ENCODE assay signal across 21 cellular contexts in genomic region chr17:76512366-76513305, GRCh38. TPM values are rescaled to one million over a fixed set of nuclear protein-coding genes. Genes with fewer than 3 reads are reported as not detected.
DNase-seq lines count a peak whose midpoint lies in the region; ATAC-seq and TF ChIP-seq lines count a peak whose summit lies in the region.
"Had no signal": no experiment of that assay in that cellular context is flagged by ENCODE, and none has a peak within 500 bp of the region (broad histone marks: within the 10 kb centered on the region; RNA-seq: fewer than 3 reads in every experiment).

No MANE protein-coding gene starts in this region.

- DNase-seq in Right ventricle myocardium inferior (ENCODE audit: missing footprints) (peak; percentile 46), left ventricle myocardium superior (no peak), activated B cell treated with CpG ODN at 0.5 μM for 24 hours (no peak), immature natural killer cell (no peak), PC-9 (no peak), NCI-H2081 treated with DMSO at 0.1 percent for 48 hours (lab: John Stamatoyannopoulos, UW) (no peak)
- no peak for DNase-seq in stimulated activated CD4-positive, alpha-beta T cell treated with anti-CD3 and anti-CD28 coated beads, Interleukin-4, amount 100 ng/mL, for 24 hours
- DNase-seq: dermis blood vessel endothelial cell; heart right ventricle; NCI-H146; NCI-H2171 treated with DMSO at 0.1 percent for 48 hours; pancreas; SIG-M5; stimulated activated CD4-positive, alpha-beta T cell treated with anti-CD3 and anti-CD28 coated beads, Interleukin-1b, Interleukin-23, amount 100 ng/mL, for 48 hours; stimulated activated naive CD8-positive, alpha-beta T cell treated with anti-CD3 and anti-CD28 coated beads, Interleukin-15, amount 100 ng/mL, for 72 hours had no signal

- no peaks in the 10 kb centered on the region for H3K79me2 ChIP-seq in PC-9 (ENCODE audit: low read depth)

- H3K36me3 Mint-ChIP-seq in activated B cell treated with CpG ODN at 0.5 μM for 24 hours (ENCODE audit: low read depth) (no peaks in the 10 kb centered on the region), immature natural killer cell (no peaks in the 10 kb centered on the region)
- no peaks in the 10 kb centered on the region for H3K36me3 Mint-ChIP-seq in stimulated activated memory B cell treated with anti-CD40 and anti-IgM and Interleukin-4, amounts not matched to agents 10 μg/mL and 1 μg/mL and 100 μg/mL, for 72 hours
- H3K36me3 Mint-ChIP-seq: type B pancreatic cell had no signal

- no peaks in the 10 kb centered on the region for H4K20me1 ChIP-seq in PC-9 (ENCODE audit: insufficient read depth)

- intact Hi-C loops in Right ventricle myocardium inferior (cut with DNase I) (no loop called here), left ventricle myocardium superior (cut with micrococcal nuclease) (no loop called here), activated B cell treated with CpG ODN at 0.5 μM for 24 hours (cut with micrococcal nuclease) (loop anchor here (10.0 kb wide), 1 partner anchor 408 kb away; the partner anchor contains the start of gene EXOC7), PC-9 (cut with micrococcal nuclease; ENCODE audit: unreplicated experiment) (no loop called here)

- TF ChIP-seq CTCF in activated B cell treated with CpG ODN at 0.5 μM for 24 hours (IDR thresholded peaks at IDR 0.05) (no peak), PC-9 (conservative IDR thresholded peaks at IDR 0.05) (no peak)

- POLR2A ChIA-PET in activated B cell treated with CpG ODN at 0.5 μM for 24 hours (lab: Charles Lee): interaction anchor here (0.6 to 0.7 kb wide), 2 partner anchors 78 to 216 kb away, joined by 3 to 4 read pairs; no protein-coding TSS in a partner anchor
- POLR2A ChIA-PET in PC-9 (lab: Charles Lee; ENCODE audit: unreplicated experiment): no interaction called here

- H3K9me2 ChIP-seq in PC-9 (ENCODE audit: insufficient read depth): no peaks in the 10 kb centered on the region

- no peak overlapping the region for H3K4me3 ChIP-seq in PC-9
- H3K4me3 ChIP-seq: breast epithelium, heart right ventricle, pancreas had no signal

- ATAC-seq in Right ventricle myocardium inferior: no peak
- ATAC-seq in left ventricle myocardium superior: no peak
- no peak for ATAC-seq in activated B cell treated with CpG ODN at 0.5 μM for 24 hours (ENCODE audit: low read depth)
- no peak for ATAC-seq in stimulated activated memory B cell treated with anti-CD40 and anti-IgM and Interleukin-4, amounts not matched to agents 10 μg/mL and 1 μg/mL and 100 μg/mL, for 72 hours
- ATAC-seq: heart right ventricle; stimulated activated naive CD8-positive, alpha-beta T cell treated with anti-CD3 and anti-CD28 coated beads, Interleukin-15, amount 100 ng/mL, for 72 hours had no signal

- H3K9me3 Mint-ChIP-seq in activated B cell treated with CpG ODN at 0.5 μM for 24 hours (no peaks in the 10 kb centered on the region), immature natural killer cell (peaks cover 0 to 2% (median 0%) of the 10 kb centered on the region in 6 donors)
- H3K9me3 Mint-ChIP-seq in stimulated activated memory B cell treated with anti-CD40 and anti-IgM and Interleukin-4, amounts not matched to agents 10 μg/mL and 1 μg/mL and 100 μg/mL, for 72 hours: no peaks in the 10 kb centered on the region
- H3K9me3 Mint-ChIP-seq: stimulated activated naive CD8-positive, alpha-beta T cell treated with anti-CD3 and anti-CD28 coated beads, Interleukin-15, amount 100 ng/mL, for 72 hours; type B pancreatic cell had no signal

- no peaks in the 10 kb centered on the region for H3F3A ChIP-seq in PC-9 (ENCODE audit: insufficient read depth, low read depth)

- H3K4me1 ChIP-seq in PC-9 (replicated peaks; ENCODE audit: insufficient read depth): no peaks in the 10 kb centered on the region
- H3K4me1 ChIP-seq: pancreas had no signal

- no peak overlapping the region for H3K27ac ChIP-seq in PC-9
- H3K27ac ChIP-seq: pancreas had no signal

- no peaks in the 10 kb centered on the region for H3K36me3 ChIP-seq in PC-9 (ENCODE audit: low read depth)
- H3K36me3 ChIP-seq: breast epithelium, heart right ventricle, pancreas had no signal

- no peak overlapping the region for H3K4me2 ChIP-seq in PC-9

- no TSS peak for BruUV-seq in PC-9 (replicated peaks; lab: Mats Ljungman, UMichigan)

- H3K4me3 Mint-ChIP-seq in activated B cell treated with CpG ODN at 0.5 μM for 24 hours (no peak overlapping the region), immature natural killer cell (peak overlapping the region; percentile 27 to 70 (median 52))
- no peak overlapping the region for H3K4me3 Mint-ChIP-seq in stimulated activated memory B cell treated with anti-CD40 and anti-IgM and Interleukin-4, amounts not matched to agents 10 μg/mL and 1 μg/mL and 100 μg/mL, for 72 hours
- H3K4me3 Mint-ChIP-seq: stimulated activated naive CD8-positive, alpha-beta T cell treated with anti-CD3 and anti-CD28 coated beads, Interleukin-15, amount 100 ng/mL, for 72 hours; type B pancreatic cell had no signal

- H3K27ac Mint-ChIP-seq in activated B cell treated with CpG ODN at 0.5 μM for 24 hours (peak overlapping the region; percentile 47), immature natural killer cell (peak overlapping the region; percentile 93 to 99 (median 96))
- H3K27ac Mint-ChIP-seq in stimulated activated memory B cell treated with anti-CD40 and anti-IgM and Interleukin-4, amounts not matched to agents 10 μg/mL and 1 μg/mL and 100 μg/mL, for 72 hours: peak overlapping the region; percentile 58
- H3K27ac Mint-ChIP-seq: type B pancreatic cell had no signal

- no peaks in the 10 kb centered on the region for H3K27me3 ChIP-seq in PC-9 (ENCODE audit: insufficient read depth, low read depth)
- H3K27me3 ChIP-seq: breast epithelium, pancreas had no signal

- H3K4me1 Mint-ChIP-seq in activated B cell treated with CpG ODN at 0.5 μM for 24 hours (peaks cover 23% of the 10 kb centered on the region), immature natural killer cell (peaks cover 58 to 61% of the 10 kb centered on the region in 2 donors)
- peaks cover 19% of the 10 kb centered on the region for H3K4me1 Mint-ChIP-seq in stimulated activated memory B cell treated with anti-CD40 and anti-IgM and Interleukin-4, amounts not matched to agents 10 μg/mL and 1 μg/mL and 100 μg/mL, for 72 hours

- CTCF ChIA-PET in activated B cell treated with CpG ODN at 0.5 μM for 24 hours (lab: Charles Lee) (interaction anchor here (0.7 to 1.2 kb wide), 5 partner anchors 10 to 115 kb away, joined by 3 to 6 read pairs (median 3); no protein-coding TSS in a partner anchor), PC-9 (lab: Charles Lee) (interaction anchor here (0.6 to 0.8 kb wide), 2 partner anchors 46 to 205 kb away, joined by 3 read pairs; no protein-coding TSS in a partner anchor)

- no peak overlapping the region for H2AFZ ChIP-seq in PC-9

- no peaks in the 10 kb centered on the region for H3K9me3 ChIP-seq in PC-9 (ENCODE audit: insufficient read depth, low read depth)
- H3K9me3 ChIP-seq: breast epithelium, heart right ventricle, pancreas had no signal

- H3K27me3 Mint-ChIP-seq in activated B cell treated with CpG ODN at 0.5 μM for 24 hours (peaks cover 4% of the 10 kb centered on the region), immature natural killer cell (ENCODE audit: low read depth in 3 of 3) (peaks cover 8 to 26% (median 20%) of the 10 kb centered on the region in 3 donors)
- H3K27me3 Mint-ChIP-seq in stimulated activated memory B cell treated with anti-CD40 and anti-IgM and Interleukin-4, amounts not matched to agents 10 μg/mL and 1 μg/mL and 100 μg/mL, for 72 hours: peaks cover 13% of the 10 kb centered on the region
- H3K27me3 Mint-ChIP-seq: stimulated activated naive CD8-positive, alpha-beta T cell treated with anti-CD3 and anti-CD28 coated beads, Interleukin-15, amount 100 ng/mL, for 72 hours had no signal

RNA-seq across cellular contexts. Expression of gene RHBDF2, which starts 11.4 kb away (rescaled TPM):
- total RNA-seq in Right ventricle myocardium inferior (17.9 TPM), left ventricle myocardium superior (17.7 TPM), activated B cell treated with CpG ODN at 0.5 μM for 24 hours (150 and 189 TPM in 2 replicates), PC-9 (2021) (39.6 and 51.6 TPM in 2 replicates)
- polyA plus RNA-seq in immature natural killer cell: 10 to 100 TPM; 19.3 to 90.5 (median 23.6) TPM

RNA-seq across cellular contexts. Expression of gene CYGB, which starts 24.9 kb away (rescaled TPM):
- total RNA-seq in Right ventricle myocardium inferior (38.2 TPM), left ventricle myocardium superior (28.0 TPM), activated B cell treated with CpG ODN at 0.5 μM for 24 hours (0.44 and 0.49 TPM in 2 replicates), PC-9 (2021) (0.93 and 1.1 TPM in 2 replicates)
- polyA plus RNA-seq in immature natural killer cell: under 1 TPM in 2 of 3 donors, not detected in 1; 0.09 to 0.41 TPM
- total RNA-seq: MCF 10A had no signal

RNA-seq across cellular contexts. Expression of gene PRCD, which starts 27.2 kb away (rescaled TPM):
- 3.4 TPM for total RNA-seq in Right ventricle myocardium inferior
- 4.3 TPM for total RNA-seq in left ventricle myocardium superior
- total RNA-seq in activated B cell treated with CpG ODN at 0.5 μM for 24 hours: 5.3 and 5.5 TPM in 2 replicates
- 1 to 10 TPM; 2.8 to 5.3 (median 3.1) TPM for polyA plus RNA-seq in immature natural killer cell
- total RNA-seq in PC-9 (2021): 2.6 and 2.7 TPM in 2 replicates
- total RNA-seq: MCF 10A; T-helper 1 cell treated with Interleukin-12 subunit alpha and Interleukin-12 subunit beta and Interleukin-4 antibody, amounts not matched to agents 30 ng/mL and 1 ng/mL, for 36 hours had no signal

RNA-seq across cellular contexts. Expression of gene AANAT, which starts 45.2 kb away (rescaled TPM):
- not detected for total RNA-seq in Right ventricle myocardium inferior
- total RNA-seq in left ventricle myocardium superior: not detected
- total RNA-seq in activated B cell treated with CpG ODN at 0.5 μM for 24 hours: 0.55 TPM in 1 of 2 replicates, not detected in the other
- polyA plus RNA-seq in immature natural killer cell: under 1 TPM in 1 of 3 donors, not detected in 2; 0.34 TPM
- 0.65 TPM in 1 of 2 replicates, not detected in the other for total RNA-seq in PC-9 (2021)
- total RNA-seq: breast epithelium; dermis blood vessel endothelial cell; lower leg skin; MCF 10A; T-helper 1 cell treated with Interleukin-12 subunit alpha and Interleukin-12 subunit beta and Interleukin-4 antibody, amounts not matched to agents 30 ng/mL and 1 ng/mL, for 36 hours had no signal

RNA-seq across cellular contexts. Expression of gene UBE2O, which starts 59.7 kb away (rescaled TPM):
- total RNA-seq in Right ventricle myocardium inferior: 35.4 TPM
- 39.0 TPM for total RNA-seq in left ventricle myocardium superior
- total RNA-seq in activated B cell treated with CpG ODN at 0.5 μM for 24 hours: 39.0 and 40.3 TPM in 2 replicates
- 10 to 100 TPM in 1 of 3 donors, 1 to 10 TPM in 1, under 1 TPM in 1; 0.19 to 14.3 (median 5.2) TPM for polyA plus RNA-seq in immature natural killer cell
- 27.4 and 28.0 TPM in 2 replicates for total RNA-seq in PC-9 (2021)

Comparison
In these comparisons a context has a peak if more than half of its experiments do, and no peak if none do; other contexts are left out.
1. H3K4me3 Mint-ChIP-seq: peak in immature natural killer cell (5 of 5); none in activated B cell treated with CpG ODN at 0.5 μM for 24 hours (single experiment) and stimulated activated memory B cell treated with anti-CD40 and anti-IgM and Interleukin-4, amounts not matched to agents 10 μg/mL and 1 μg/mL and 100 μg/mL, for 72 hours (single experiment).
2. RNA of gene CYGB, which starts 24.9 kb away (total RNA-seq): 38.2 TPM in Right ventricle myocardium inferior (single experiment) and 28.0 TPM in left ventricle myocardium superior (single experiment); 0.93 to 1.1 TPM in PC-9 and 0.44 to 0.49 TPM in activated B cell treated with CpG ODN at 0.5 μM for 24 hours; every median in the first group is over 10 times any median in the second.
3. Peak in every context shown above with its lines, with median percentiles within 50 percentile points of each other: H3K27ac Mint-ChIP-seq.